In genomic region chr12:92556622-92557421, GRCh38 we compare ENCODE assay signal across 14 cellular contexts.
DNase-seq lines count a peak whose midpoint lies in the region; ATAC-seq, FAIRE-seq and TF ChIP-seq lines count a peak whose summit lies in the region.
"Had no signal": no experiment of that assay in that cellular context is flagged by ENCODE, and none has a peak within 500 bp of the region (broad histone marks: within the 10 kb centered on the region; RNA-seq: fewer than 3 reads in every experiment).

No MANE protein-coding gene starts in this region.

- no peak overlapping the region for H3K4me3 ChIP-seq in BLaER1 treated with 17β-estradiol and CSF1 and Interleukin-3, amounts not matched to agents 10 nM and 100 nM
- H3K4me3 ChIP-seq: left ventricle myocardium inferior, skin epidermis had no signal

- H3K9me3 Mint-ChIP-seq in activated naive CD8-positive, alpha-beta T cell treated with anti-CD3 and anti-CD28 coated beads, Interleukin-2, amount 50 U/mL, for 24 hours, result peaks cover 17% of the 10 kb centered on the region

- H3K9ac ChIP-seq in BLaER1 treated with 17β-estradiol and CSF1 and Interleukin-3, amounts not matched to agents 10 nM and 100 nM, result no peak overlapping the region

- peaks cover 18 to 57% (median 28%) of the 10 kb centered on the region in 10 experiments; a peak in 19 of 20 replicates for H3K4me1 ChIP-seq in BLaER1 treated with 17β-estradiol and CSF1 and Interleukin-3, amounts not matched to agents 10 nM and 100 nM

- no peaks in the 10 kb centered on the region for H3K27me3 ChIP-seq in BLaER1 treated with 17β-estradiol and CSF1 and Interleukin-3, amounts not matched to agents 10 nM and 100 nM

- H3K27ac ChIP-seq in BLaER1 treated with 17β-estradiol and CSF1 and Interleukin-3, amounts not matched to agents 10 nM and 100 nM, result no peak overlapping the region
- H3K27ac ChIP-seq: left ventricle myocardium inferior had no signal

- TF ChIP-seq POLR2A in GM12892 (IDR thresholded peaks at IDR 0.05; ENCODE audit: low read depth, low read length), result peak; percentile 80

- H3K27ac Mint-ChIP-seq in activated naive CD8-positive, alpha-beta T cell treated with anti-CD3 and anti-CD28 coated beads, Interleukin-2, amount 50 U/mL, for 24 hours, result no peak overlapping the region

- DNase-seq in GM12892 (ENCODE audit: insufficient read length) (no peak), NCI-H1417 (lab: John Stamatoyannopoulos, UW) (no peak)
- DNase-seq in activated naive CD8-positive, alpha-beta T cell treated with anti-CD3 and anti-CD28 coated beads, Interleukin-2, amount 50 U/mL, for 24 hours, result no peak
- DNase-seq: Karpas-422, left ventricle myocardium inferior, NCI-H2029 had no signal

- H3K27me3 Mint-ChIP-seq in activated naive CD8-positive, alpha-beta T cell treated with anti-CD3 and anti-CD28 coated beads, Interleukin-2, amount 50 U/mL, for 24 hours, result no peaks in the 10 kb centered on the region

- no peaks in the 10 kb centered on the region for H4K20me1 ChIP-seq in BLaER1 treated with 17β-estradiol and CSF1 and Interleukin-3, amounts not matched to agents 10 nM and 100 nM

- peak; percentile 85 for FAIRE-seq in GM12892 (lab: Jason Lieb, UNC)
- FAIRE-seq: astrocyte, H1 had no signal

- H3K4me2 ChIP-seq in BLaER1 treated with 17β-estradiol and CSF1 and Interleukin-3, amounts not matched to agents 10 nM and 100 nM, result peak overlapping the region in 9 of 11 experiments; percentile 1 to 88 (median 14); a peak in 6 of 22 replicates

- H3K4me3 Mint-ChIP-seq in activated naive CD8-positive, alpha-beta T cell treated with anti-CD3 and anti-CD28 coated beads, Interleukin-2, amount 50 U/mL, for 24 hours, result peak overlapping the region; percentile 28

- H3K36me3 ChIP-seq in BLaER1 treated with 17β-estradiol and CSF1 and Interleukin-3, amounts not matched to agents 10 nM and 100 nM, result no peaks in the 10 kb centered on the region
- H3K36me3 ChIP-seq: left ventricle myocardium inferior had no signal

- H3K4me1 Mint-ChIP-seq in activated naive CD8-positive, alpha-beta T cell treated with anti-CD3 and anti-CD28 coated beads, Interleukin-2, amount 50 U/mL, for 24 hours, result peaks cover 33% of the 10 kb centered on the region

- H3K9me3 ChIP-seq in BLaER1 treated with 17β-estradiol and CSF1 and Interleukin-3, amounts not matched to agents 10 nM and 100 nM (replicated peaks in 1 of 11), result peaks cover 0 to 18% (median 3%) of the 10 kb centered on the region in 11 experiments; a peak in 7 of 22 replicates
- H3K9me3 ChIP-seq: left ventricle myocardium inferior had no signal

- H3K36me3 Mint-ChIP-seq in activated naive CD8-positive, alpha-beta T cell treated with anti-CD3 and anti-CD28 coated beads, Interleukin-2, amount 50 U/mL, for 24 hours (ENCODE audit: low read depth), result peaks cover 12% of the 10 kb centered on the region

- peak; percentile 20 for ATAC-seq in HG03432 (IDR thresholded peaks at IDR 0.05; ENCODE audit: unreplicated experiment)
- ATAC-seq in activated naive CD8-positive, alpha-beta T cell treated with anti-CD3 and anti-CD28 coated beads, Interleukin-2, amount 50 U/mL, for 24 hours, result no peak
- no peak for ATAC-seq in HG02763 (IDR thresholded peaks at IDR 0.05; ENCODE audit: unreplicated experiment)
- no peak for ATAC-seq in HG02588 (IDR thresholded peaks at IDR 0.05; ENCODE audit: unreplicated experiment)
- no peak for ATAC-seq in HG02970 (IDR thresholded peaks at IDR 0.05; ENCODE audit: low FRiP score, unreplicated experiment)
